14 cellular contexts compared by ENCODE assay signal in genomic region chr11:3119141-3119821, GRCh38. TPM values are rescaled to one million over a fixed set of nuclear protein-coding genes. Genes with fewer than 3 reads are reported as not detected.
A peak's percentile ranks its signal among the peaks of the same experiment; 100 is the strongest.
DNase-seq lines count a peak whose midpoint lies in the region; ATAC-seq and TF ChIP-seq lines count a peak whose summit lies in the region.
"Had no signal": no experiment of that assay in that cellular context is flagged by ENCODE, and none has a peak within 500 bp of the region (broad histone marks: within the 10 kb centered on the region; RNA-seq: fewer than 3 reads in every experiment).

No MANE protein-coding gene starts in this region.

- CTCF ChIA-PET in activated naive CD4-positive, alpha-beta T cell treated with anti-CD3 and anti-CD28 coated beads, Interleukin-2, amount 10 ng/mL, durations not matched to agents 7 days and 5 days (lab: Charles Lee), result interaction anchor here (1.5 kb wide), 1 partner anchor 9 kb away, joined by 5 read pairs; no protein-coding TSS in a partner anchor

- peaks cover 0 to 41% (median 0%) of the 10 kb centered on the region in 3 donors for H3K36me3 ChIP-seq in Peyer's patch
- H3K36me3 ChIP-seq in spleen, result peaks cover 0 to 93% (median 23%) of the 10 kb centered on the region in 6 donors

- TF ChIP-seq POLR2A in Peyer's patch (IDR thresholded peaks at IDR 0.05) (no peak), spleen (IDR thresholded peaks at IDR 0.05) (no peak)

- WGBS in spleen, 5 donors, result 89 to 99% (median 94%) methylated on average over 5 to 14 of the region's 14 CpGs

- peaks cover 5% of the 10 kb centered on the region for H3K36me3 Mint-ChIP-seq in activated naive CD4-positive, alpha-beta T cell treated with anti-CD3 and anti-CD28 coated beads, Interleukin-2, amount 10 ng/mL, durations not matched to agents 7 days and 5 days

- peaks cover 0 to 18% (median 0%) of the 10 kb centered on the region in 4 donors for H3K4me1 ChIP-seq in Peyer's patch
- H3K4me1 ChIP-seq in spleen, result peaks cover 9 to 25% (median 16%) of the 10 kb centered on the region in 6 donors

- no peak overlapping the region for H3K4me3 Mint-ChIP-seq in activated naive CD4-positive, alpha-beta T cell treated with anti-CD3 and anti-CD28 coated beads, Interleukin-2, amount 10 ng/mL, durations not matched to agents 7 days and 5 days

- H3K9me3 ChIP-seq in Peyer's patch, result no peaks in the 10 kb centered on the region
- peaks cover 0 to 14% (median 10%) of the 10 kb centered on the region in 8 donors for H3K9me3 ChIP-seq in spleen

- no peaks in the 10 kb centered on the region for H3K27me3 ChIP-seq in Peyer's patch
- no peaks in the 10 kb centered on the region for H3K27me3 ChIP-seq in spleen (replicated peaks in 1 of 7)

- H3K4me1 Mint-ChIP-seq in activated naive CD4-positive, alpha-beta T cell treated with anti-CD3 and anti-CD28 coated beads, Interleukin-2, amount 10 ng/mL, durations not matched to agents 7 days and 5 days, result no peaks in the 10 kb centered on the region

- peak; percentile 11 for DNase-seq in activated naive CD4-positive, alpha-beta T cell treated with anti-CD3 and anti-CD28 coated beads, Interleukin-2, amount 10 ng/mL, durations not matched to agents 7 days and 5 days
- no peak for DNase-seq in activated naive CD4-positive, alpha-beta T cell treated with anti-CD3 and anti-CD28 coated beads, Interleukin-2, amount 50 U/mL, for 16 hours
- DNase-seq in Peyer's patch (peak in 2 of 3 donors; percentile 19 to 33), islet precursor cell (peak; percentile 34), spleen (peak; percentile 58), NCI-H526 treated with DMSO at 0.1 percent for 48 hours (lab: John Stamatoyannopoulos, UW) (no peak)
- DNase-seq: C1 segment of cervical spinal cord, DMS153, NCI-H1930, NCI-H2171, NCI-H82 had no signal

- no peak overlapping the region for H3K27ac Mint-ChIP-seq in activated naive CD4-positive, alpha-beta T cell treated with anti-CD3 and anti-CD28 coated beads, Interleukin-2, amount 10 ng/mL, durations not matched to agents 7 days and 5 days

- H3K4me3 ChIP-seq in Peyer's patch, result no peak overlapping the region
- H3K4me3 ChIP-seq in spleen, result no peak overlapping the region

- H3K27ac ChIP-seq in Peyer's patch (no peak overlapping the region), spleen (no peak overlapping the region)

- peaks cover 6% of the 10 kb centered on the region for H3K9me3 Mint-ChIP-seq in activated naive CD4-positive, alpha-beta T cell treated with anti-CD3 and anti-CD28 coated beads, Interleukin-2, amount 10 ng/mL, durations not matched to agents 7 days and 5 days

- intact Hi-C loops in spleen (cut with DNase I; ENCODE audit: low total_unique reads), result no loop called here

- TF ChIP-seq CTCF in Peyer's patch (IDR thresholded peaks at IDR 0.05) (no peak), spleen (IDR thresholded peaks at IDR 0.05 in 8 of 11, conservative IDR thresholded peaks at IDR 0.05 in 3 of 11) (no peak)

- ATAC-seq in HG02678 (IDR thresholded peaks at IDR 0.05; ENCODE audit: unreplicated experiment), result no peak
- no peak for ATAC-seq in GM19463 (IDR thresholded peaks at IDR 0.05; ENCODE audit: unreplicated experiment)
- ATAC-seq: Panc1 had no signal

- no peaks in the 10 kb centered on the region for H3K27me3 Mint-ChIP-seq in activated naive CD4-positive, alpha-beta T cell treated with anti-CD3 and anti-CD28 coated beads, Interleukin-2, amount 10 ng/mL, durations not matched to agents 7 days and 5 days

RNA-seq across cellular contexts. Expression of gene OSBPL5, which starts 45.8 kb away (rescaled TPM):
- total RNA-seq in Peyer's patch (100 to 1,000 TPM in 1 of 4 donors, 10 to 100 TPM in 3; 39.8 to 110 (median 73.2) TPM), spleen (10 to 100 TPM; 37.2 to 91.2 (median 73.3) TPM)
- polyA plus RNA-seq in spleen, result 10 to 100 TPM in 2 of 3 donors, 1 to 10 TPM in 1; 5.1 to 21.6 (median 10.7) TPM

Comparison
In these comparisons a context has a peak if more than half of its experiments do, and no peak if none do; other contexts are left out.
1. DNase-seq: peak in activated naive CD4-positive, alpha-beta T cell treated with anti-CD3 and anti-CD28 coated beads, Interleukin-2, amount 10 ng/mL, durations not matched to agents 7 days and 5 days (single experiment), Peyer's patch (2 of 3), islet precursor cell (single experiment) and spleen (single experiment); none in activated naive CD4-positive, alpha-beta T cell treated with anti-CD3 and anti-CD28 coated beads, Interleukin-2, amount 50 U/mL, for 16 hours (single experiment) and NCI-H526 treated with DMSO at 0.1 percent for 48 hours (single experiment).